ENCODE assay signal across 24 cellular contexts in genomic region chr10:79560160-79560709, GRCh38. TPM values are rescaled to one million over a fixed set of nuclear protein-coding genes. Genes with fewer than 3 reads are reported as not detected.
DNase-seq lines count a peak whose midpoint lies in the region; ATAC-seq, FAIRE-seq and TF ChIP-seq lines count a peak whose summit lies in the region.
"Had no signal": no experiment of that assay in that cellular context is flagged by ENCODE, and none has a peak within 500 bp of the region (broad histone marks: within the 10 kb centered on the region; RNA-seq: fewer than 3 reads in every experiment).

Gene SFTPA2, minus strand, starts transcription at chr10:79560407. Its CDS starts 924 bp downstream, at chr10:79559483.

- H3K4me3 ChIP-seq in MM.1S (ENCODE audit: low read length) (no peak within 1 kb of the TSS), colonic mucosa (no peak within 1 kb of the TSS), lower lobe of right lung (peak within 1 kb of the TSS; percentile 49), upper lobe of right lung (peak within 1 kb of the TSS; percentile 47), kidney (ENCODE audit: low read length in 2 of 2) (no peak within 1 kb of the TSS), foreskin fibroblast (ENCODE audit: low read depth in 1 of 2, low read length in 2 of 2) (no peak within 1 kb of the TSS)

- no peaks in the 10 kb centered on the region for H3K36me3 Mint-ChIP-seq in WTC11
- H3K36me3 Mint-ChIP-seq: CD14-positive monocyte had no signal

- no peak for FAIRE-seq in kidney (lab: Jason Lieb, UNC)
- FAIRE-seq: GM12892, GM18507 had no signal

- H3K4me1 ChIP-seq in MM.1S (ENCODE audit: low read length), result peaks cover 16% of the 10 kb centered on the region
- peaks cover 8% of the 10 kb centered on the region for H3K4me1 ChIP-seq in colonic mucosa
- peaks cover 7% of the 10 kb centered on the region for H3K4me1 ChIP-seq in lower lobe of right lung
- peaks cover 5% of the 10 kb centered on the region for H3K4me1 ChIP-seq in upper lobe of right lung
- peaks cover 0 to 2% of the 10 kb centered on the region in 2 donors for H3K4me1 ChIP-seq in kidney (ENCODE audit: control insufficient read depth in 1 of 2, insufficient read depth in 1 of 2, low read depth in 1 of 2, low read length in 2 of 2)
- H3K4me1 ChIP-seq: Caco-2 had no signal

- no peaks in the 10 kb centered on the region for H4K20me1 ChIP-seq in MM.1S (ENCODE audit: insufficient read depth, low read length)

- H2AFZ ChIP-seq in MM.1S (ENCODE audit: low read length), result no peak within 1 kb of the TSS

- intact Hi-C loops in colonic mucosa (cut with DNase I) (no loop called here), lower lobe of right lung (cut with DNase I) (no loop called here), upper lobe of right lung (cut with DNase I) (no loop called here), kidney (cut with DNase I) (no loop called here)

- no peak within 1 kb of the TSS for H3K27ac ChIP-seq in MM.1S (ENCODE audit: low read length)
- H3K27ac ChIP-seq in colonic mucosa, result peak within 1 kb of the TSS; percentile 34
- H3K27ac ChIP-seq in lower lobe of right lung, result peak within 1 kb of the TSS; percentile 79
- peak within 1 kb of the TSS; percentile 63 for H3K27ac ChIP-seq in upper lobe of right lung
- H3K27ac ChIP-seq in kidney (ENCODE audit: low read depth in 2 of 2, low read length in 2 of 2), result no peak within 1 kb of the TSS

- no peaks in the 10 kb centered on the region for H3K9me2 ChIP-seq in MM.1S (replicated peaks; ENCODE audit: insufficient read depth, low read length)

- H3K4me2 ChIP-seq in MM.1S (ENCODE audit: low read depth, low read length), result 0 out of 2 replicates have a peak within 1 kb of the TSS, but pooled peaks have one; percentile 41

- H3K9me3 ChIP-seq in MM.1S (replicated peaks; ENCODE audit: insufficient read depth, low read length), result no peaks in the 10 kb centered on the region
- H3K9me3 ChIP-seq in colonic mucosa, result no peaks in the 10 kb centered on the region
- no peaks in the 10 kb centered on the region for H3K9me3 ChIP-seq in lower lobe of right lung
- no peaks in the 10 kb centered on the region for H3K9me3 ChIP-seq in upper lobe of right lung
- H3K9me3 ChIP-seq in kidney (ENCODE audit: control insufficient read depth in 1 of 2, low read length in 2 of 2), result no peaks in the 10 kb centered on the region
- H3K9me3 ChIP-seq: Caco-2 had no signal

- no peaks in the 10 kb centered on the region for H3K36me3 ChIP-seq in MM.1S (replicated peaks; ENCODE audit: insufficient read depth, low read length)
- H3K36me3 ChIP-seq in colonic mucosa, result no peaks in the 10 kb centered on the region
- no peaks in the 10 kb centered on the region for H3K36me3 ChIP-seq in lower lobe of right lung
- H3K36me3 ChIP-seq in upper lobe of right lung, result no peaks in the 10 kb centered on the region
- no peaks in the 10 kb centered on the region for H3K36me3 ChIP-seq in kidney (ENCODE audit: control insufficient read depth in 1 of 2, insufficient read depth in 2 of 2, low read length in 2 of 2)

- ATAC-seq in lower lobe of right lung, result peak; percentile 66 to 70
- ATAC-seq in upper lobe of right lung, result peak; percentile 57
- no peak for ATAC-seq in WTC11

- H3K79me2 ChIP-seq in MM.1S (ENCODE audit: low read length), result no peaks in the 10 kb centered on the region

- H3K9ac ChIP-seq in MM.1S (ENCODE audit: low read length), result no peak within 1 kb of the TSS
- no peak within 1 kb of the TSS for H3K9ac ChIP-seq in colonic mucosa (ENCODE audit: low read depth in 2 of 2, low read length in 2 of 2)
- H3K9ac ChIP-seq in kidney (ENCODE audit: low read length in 2 of 2), result no peak within 1 kb of the TSS

- no peaks in the 10 kb centered on the region for H3K9me3 Mint-ChIP-seq in WTC11
- H3K9me3 Mint-ChIP-seq: CD14-positive monocyte had no signal

- DNase-seq in MM.1S, result no peak
- DNase-seq in colonic mucosa, result peak; percentile 34
- peak; percentile 58 for DNase-seq in lower lobe of right lung
- DNase-seq in upper lobe of right lung, result no peak
- no peak for DNase-seq in WTC11 (ENCODE audit: low spot score)
- no peak for DNase-seq in kidney
- no peak for DNase-seq in foreskin fibroblast
- DNase-seq: AML-193, Caco-2, DMS153, KBM-7, NCI-H1105 treated with DMSO at 0.1 percent for 48 hours, NCI-H1694, NCI-H2107, NCI-H2227 treated with DMSO at 0.1 percent for 48 hours, NCI-H510A treated with DMSO at 0.1 percent for 48 hours, NCI-H774, OCI-M1, SIG-M5 had no signal

- no peak within 1 kb of the TSS for H3K27ac Mint-ChIP-seq in WTC11
- H3K27ac Mint-ChIP-seq: CD14-positive monocyte had no signal

- CTCF ChIA-PET in WTC11 (lab: Charles Lee), result interaction anchor here (1.0 kb wide), 1 partner anchor 8 kb away, joined by 3 read pairs; no protein-coding TSS in a partner anchor

- no peak within 1 kb of the TSS for H3K4me3 Mint-ChIP-seq in WTC11
- H3K4me3 Mint-ChIP-seq: CD14-positive monocyte had no signal

- peaks cover 6% of the 10 kb centered on the region for H3K4me1 Mint-ChIP-seq in WTC11

- H3K27me3 Mint-ChIP-seq in WTC11 (ENCODE audit: low read depth), result peaks cover 10% of the 10 kb centered on the region

- H3K27me3 ChIP-seq in MM.1S (replicated peaks; ENCODE audit: insufficient read depth, low read length), result no peaks in the 10 kb centered on the region
- H3K27me3 ChIP-seq in colonic mucosa, result no peaks in the 10 kb centered on the region
- H3K27me3 ChIP-seq in lower lobe of right lung (ENCODE audit: low read depth), result peaks cover 5% of the 10 kb centered on the region
- H3K27me3 ChIP-seq in upper lobe of right lung, result no peaks in the 10 kb centered on the region

- H3F3A ChIP-seq in MM.1S (ENCODE audit: insufficient read depth, low read length), result peaks cover 6% of the 10 kb centered on the region; the same call in 1 of the 2 replicates

- POLR2A ChIA-PET in WTC11 (lab: Charles Lee), result no interaction called here

- no peak for TF ChIP-seq CTCF in MM.1S (IDR thresholded peaks at IDR 0.05; ENCODE audit: low read length)
- no peak for TF ChIP-seq CTCF in colonic mucosa (IDR thresholded peaks at IDR 0.05)
- TF ChIP-seq CTCF in lower lobe of right lung (IDR thresholded peaks at IDR 0.05), result no peak
- TF ChIP-seq CTCF in upper lobe of right lung (IDR thresholded peaks at IDR 0.05), result no peak
- TF ChIP-seq CTCF in WTC11 (IDR thresholded peaks at IDR 0.05), result no peak
- TF ChIP-seq CTCF in kidney (IDR thresholded peaks at IDR 0.05; ENCODE audit: borderline replicate concordance, extremely low read depth, insufficient read depth), result no peak
- TF ChIP-seq CTCF in foreskin fibroblast (IDR thresholded peaks at IDR 0.05; ENCODE audit: low read depth, low read length), result no peak

TF ChIP-seq in WTC11, 78 proteins besides CTCF, POLR2A, EP300 and RAD21:
- TF ChIP-seq AR (CRISPR knock-in tag; IDR thresholded peaks at IDR 0.05) (no peak), USF2 (CRISPR knock-in tag; IDR thresholded peaks at IDR 0.05) (no peak)

RNA-seq across cellular contexts. Expression of gene SFTPA2, which starts in this region (rescaled TPM):
- total RNA-seq in colonic mucosa (10 to 100 TPM in 1 of 2 donors, 1 to 10 TPM in 1; 5.6 to 14.2 TPM), lower lobe of right lung (14,717 TPM), upper lobe of right lung (13,814 TPM), WTC11 (2021) (4.6 to 5.9 TPM (median 5.7 TPM) in 3 replicates), kidney (0.13 TPM)
- not detected for polyA plus RNA-seq in kidney (ENCODE audit: insufficient read depth, low read depth, low replicate concordance)
- total RNA-seq: Caco-2, H4, RPMI7951 had no signal
- polyA plus RNA-seq: CD14-positive monocyte had no signal

Comparison
In these comparisons a context has a peak if more than half of its experiments do, and no peak if none do; other contexts are left out.
1. RNA of gene SFTPA2 (total RNA-seq): 14,717 TPM in lower lobe of right lung (single experiment) and 13,814 TPM in upper lobe of right lung (single experiment); 5.6 to 14.2 TPM in colonic mucosa, 4.6 to 5.9 TPM in WTC11 and 0.13 TPM in kidney (single experiment); every median in the first group is over 100 times any median in the second.
2. DNase-seq: peak in colonic mucosa (single experiment) and lower lobe of right lung (single experiment); none in MM.1S (single experiment), upper lobe of right lung (single experiment), WTC11 (single experiment), kidney (single experiment) and foreskin fibroblast (0 of 2).
3. H3K27ac ChIP-seq: peak in colonic mucosa (single experiment), lower lobe of right lung (single experiment) and upper lobe of right lung (single experiment); none in MM.1S (single experiment) and kidney (0 of 2).
4. H3K4me3 ChIP-seq: peak in lower lobe of right lung (single experiment) and upper lobe of right lung (single experiment); none in MM.1S (single experiment), colonic mucosa (single experiment), kidney (0 of 2) and foreskin fibroblast (0 of 2).